In genomic region chr10:97456034-97456685, GRCh38 we compare ENCODE assay signal across 22 cellular contexts. TPM values are rescaled to one million over a fixed set of nuclear protein-coding genes. Genes with fewer than 3 reads are reported as not detected.
DNase-seq lines count a peak whose midpoint lies in the region; ATAC-seq and TF ChIP-seq lines count a peak whose summit lies in the region.
"Had no signal": no experiment of that assay in that cellular context is flagged by ENCODE, and none has a peak within 500 bp of the region (broad histone marks: within the 10 kb centered on the region; RNA-seq: fewer than 3 reads in every experiment).

No MANE protein-coding gene starts in this region.

- H3K27me3 ChIP-seq in RWPE2 (ENCODE audit: insufficient read depth, poor library complexity, severe bottlenecking) (no peaks in the 10 kb centered on the region), smooth muscle cell (ENCODE audit: low read depth) (no peaks in the 10 kb centered on the region)
- H3K27me3 ChIP-seq: breast epithelium, Peyer's patch had no signal

- no peaks in the 10 kb centered on the region for H3K9me3 Mint-ChIP-seq in activated naive CD4-positive, alpha-beta T cell treated with anti-CD3 and anti-CD28 coated beads, Interleukin-2, amount 50 U/mL, for 72 hours
- no peaks in the 10 kb centered on the region for H3K9me3 Mint-ChIP-seq in effector memory CD8-positive, alpha-beta T cell
- H3K9me3 Mint-ChIP-seq: activated T-cell treated with anti-CD3 and anti-CD28 coated beads, Interleukin-2, amount 50 U/mL, for 4 hours; natural killer cell treated with Interleukin-12 subunit alpha and Interleukin-12 subunit beta and Interleukin-15 and Interleukin-18, amount 100 ng/mL, for 72 hours had no signal

- no peak overlapping the region for H3K4me3 Mint-ChIP-seq in effector memory CD8-positive, alpha-beta T cell
- H3K4me3 Mint-ChIP-seq: activated T-cell treated with anti-CD3 and anti-CD28 coated beads, Interleukin-2, amount 50 U/mL, for 4 hours; natural killer cell treated with Interleukin-12 subunit alpha and Interleukin-12 subunit beta and Interleukin-15 and Interleukin-18, amount 100 ng/mL, for 72 hours had no signal

- H3K4me1 ChIP-seq in RWPE2 (ENCODE audit: insufficient read depth, poor library complexity, severe bottlenecking), result peaks cover 10% of the 10 kb centered on the region
- no peaks in the 10 kb centered on the region for H3K4me1 ChIP-seq in smooth muscle cell (ENCODE audit: low read depth)
- H3K4me1 ChIP-seq: breast epithelium, Peyer's patch had no signal

- no peaks in the 10 kb centered on the region for H3K27me3 Mint-ChIP-seq in effector memory CD8-positive, alpha-beta T cell
- H3K27me3 Mint-ChIP-seq: natural killer cell treated with Interleukin-12 subunit alpha and Interleukin-12 subunit beta and Interleukin-15 and Interleukin-18, amount 100 ng/mL, for 72 hours had no signal

- H4K20me1 ChIP-seq in smooth muscle cell (ENCODE audit: low read depth), result peaks cover 49% of the 10 kb centered on the region

- peak overlapping the region; percentile 55 for H3K27ac ChIP-seq in RWPE2 (ENCODE audit: poor library complexity, severe bottlenecking)
- H3K27ac ChIP-seq in smooth muscle cell (ENCODE audit: low read depth), result peak overlapping the region; percentile 19
- H3K27ac ChIP-seq: KMS-11, Peyer's patch, SK-N-MC, WERI-Rb-1 had no signal

- H3K36me3 ChIP-seq in RWPE2 (ENCODE audit: low read depth), result peaks cover 96% of the 10 kb centered on the region
- H3K36me3 ChIP-seq in smooth muscle cell (ENCODE audit: low read depth), result peaks cover 5% of the 10 kb centered on the region

- ATAC-seq in activated naive CD4-positive, alpha-beta T cell treated with anti-CD3 and anti-CD28 coated beads, Interleukin-2, amount 50 U/mL, for 72 hours, result no peak
- no peak for ATAC-seq in RWPE2 (ENCODE audit: low read depth)
- ATAC-seq in effector memory CD8-positive, alpha-beta T cell (replicated peaks), result no peak
- ATAC-seq in HG03159 (IDR thresholded peaks at IDR 0.05; ENCODE audit: unreplicated experiment), result no peak
- ATAC-seq: activated T-cell treated with anti-CD3 and anti-CD28 coated beads, Interleukin-2, amount 50 U/mL, for 4 hours; left cardiac atrium; natural killer cell treated with Interleukin-12 subunit alpha and Interleukin-12 subunit beta and Interleukin-15 and Interleukin-18, amount 100 ng/mL, for 72 hours had no signal

- no peak overlapping the region for H3K4me2 ChIP-seq in smooth muscle cell
- H3K4me2 ChIP-seq: KMS-11 had no signal

- H3K27ac Mint-ChIP-seq in activated naive CD4-positive, alpha-beta T cell treated with anti-CD3 and anti-CD28 coated beads, Interleukin-2, amount 50 U/mL, for 72 hours, result peak overlapping the region; percentile 60 to 89
- peak overlapping the region; percentile 0 to 55 for H3K27ac Mint-ChIP-seq in effector memory CD8-positive, alpha-beta T cell

- 84% methylated on average over 5 of the region's 5 CpGs for WGBS in smooth muscle cell (ENCODE audit: low lambda C conversion rate)

- no peak overlapping the region for H3K4me3 ChIP-seq in RWPE2 (ENCODE audit: severe bottlenecking)
- H3K4me3 ChIP-seq in smooth muscle cell, result no peak overlapping the region
- H3K4me3 ChIP-seq: breast epithelium, Peyer's patch, SK-N-MC had no signal

- no peak for DNase-seq in activated naive CD4-positive, alpha-beta T cell treated with anti-CD3 and anti-CD28 coated beads, Interleukin-2, amount 50 U/mL, for 72 hours (ENCODE audit: low spot score in 2 of 2)
- DNase-seq in activated naive CD4-positive, alpha-beta T cell treated with anti-CD3 and anti-CD28 coated beads, Interleukin-2, amount 50 U/mL, for 16 hours, result no peak
- DNase-seq in RWPE2 (ENCODE audit: low spot score) (no peak), smooth muscle cell (lab: John Stamatoyannopoulos, UW; ENCODE audit: unreplicated experiment) (no peak), GM10266 (ENCODE audit: extremely low spot score) (no peak), DMS153 (lab: John Stamatoyannopoulos, UW) (no peak)
- no peak for DNase-seq in effector memory CD8-positive, alpha-beta T cell
- DNase-seq: activated CD4-positive, alpha-beta T cell treated with anti-CD3 and anti-CD28 coated beads, Interleukin-2, amount 50 U/mL, for 4 hours; activated T-cell treated with anti-CD3 and anti-CD28 coated beads, Interleukin-2, amount 50 U/mL, for 4 hours; GDM1; head of caudate nucleus; left cardiac atrium; NCI-H146; NCI-H510A treated with DMSO at 0.1 percent for 48 hours; Peyer's patch; stimulated activated CD4-positive, alpha-beta T cell treated with anti-CD3 and anti-CD28 coated beads, Interleukin-1b, Interleukin-23, amount 100 ng/mL, for 48 hours; WERI-Rb-1 had no signal

- no peak overlapping the region for H3K9ac ChIP-seq in smooth muscle cell (ENCODE audit: low read depth)
- H3K9ac ChIP-seq: KMS-11 had no signal

- H2AFZ ChIP-seq in smooth muscle cell (ENCODE audit: low read depth), result no peak overlapping the region

- H3K79me2 ChIP-seq in smooth muscle cell (ENCODE audit: low read depth), result peaks cover 9% of the 10 kb centered on the region

- peaks cover 22 to 43% of the 10 kb centered on the region in 2 donors for H3K36me3 Mint-ChIP-seq in activated naive CD4-positive, alpha-beta T cell treated with anti-CD3 and anti-CD28 coated beads, Interleukin-2, amount 50 U/mL, for 72 hours
- H3K36me3 Mint-ChIP-seq in effector memory CD8-positive, alpha-beta T cell (ENCODE audit: insufficient read depth), result peaks cover 41% of the 10 kb centered on the region

- H3K9me3 ChIP-seq in RWPE2 (ENCODE audit: severe bottlenecking) (no peaks in the 10 kb centered on the region), smooth muscle cell (replicated peaks; ENCODE audit: low read depth) (no peaks in the 10 kb centered on the region)
- H3K9me3 ChIP-seq: breast epithelium, Peyer's patch had no signal

- peaks cover 27% of the 10 kb centered on the region for H3F3A ChIP-seq in smooth muscle cell (ENCODE audit: low read depth)

- peaks cover 0 to 7% of the 10 kb centered on the region in 2 donors for H3K4me1 Mint-ChIP-seq in effector memory CD8-positive, alpha-beta T cell (ENCODE audit: low read depth in 2 of 2)

- TF ChIP-seq CTCF in RWPE2 (IDR thresholded peaks at IDR 0.05; ENCODE audit: poor library complexity, severe bottlenecking), result no peak
- TF ChIP-seq CTCF in smooth muscle cell (IDR thresholded peaks at IDR 0.05; ENCODE audit: borderline replicate concordance, insufficient read depth, poor library complexity, severe bottlenecking), result no peak
- TF ChIP-seq CTCF in GM10266 (IDR thresholded peaks at IDR 0.05; ENCODE audit: control insufficient read depth, insufficient read depth, low read depth, missing control alignments), result no peak

RNA-seq across cellular contexts. Expression of gene ZDHHC16, which starts 10.2 kb away (rescaled TPM):
- 10 to 100 TPM; 25.4 to 45.0 TPM for total RNA-seq in activated naive CD4-positive, alpha-beta T cell treated with anti-CD3 and anti-CD28 coated beads, Interleukin-2, amount 50 U/mL, for 72 hours
- 48.5 and 50.3 TPM in 2 replicates for total RNA-seq in smooth muscle cell
- polyA plus RNA-seq in smooth muscle cell, result 73.3 and 81.1 TPM in 2 replicates

RNA-seq across cellular contexts. Expression of gene EXOSC1, which starts 10.4 kb away (rescaled TPM):
- 10 to 100 TPM; 41.3 to 58.0 TPM for total RNA-seq in activated naive CD4-positive, alpha-beta T cell treated with anti-CD3 and anti-CD28 coated beads, Interleukin-2, amount 50 U/mL, for 72 hours
- total RNA-seq in smooth muscle cell, result 44.9 and 48.7 TPM in 2 replicates
- polyA plus RNA-seq in smooth muscle cell, result 61.5 and 97.5 TPM in 2 replicates

RNA-seq across cellular contexts. Expression of gene PGAM1, which starts 30.2 kb away (rescaled TPM):
- total RNA-seq in activated naive CD4-positive, alpha-beta T cell treated with anti-CD3 and anti-CD28 coated beads, Interleukin-2, amount 50 U/mL, for 72 hours, result 1,000 to 10,000 TPM in 1 of 2 donors, 100 to 1,000 TPM in 1; 610 to 1,410 TPM
- total RNA-seq in smooth muscle cell, result 725 and 787 TPM in 2 replicates
- 921 and 957 TPM in 2 replicates for polyA plus RNA-seq in smooth muscle cell

RNA-seq across cellular contexts. Expression of gene MMS19, which starts 42.1 kb away (rescaled TPM):
- 100 to 1,000 TPM in 1 of 2 donors, 10 to 100 TPM in 1; 74.2 to 125 TPM for total RNA-seq in activated naive CD4-positive, alpha-beta T cell treated with anti-CD3 and anti-CD28 coated beads, Interleukin-2, amount 50 U/mL, for 72 hours
- 97.9 and 125 TPM in 2 replicates for total RNA-seq in smooth muscle cell
- polyA plus RNA-seq in smooth muscle cell, result 76.8 and 81.4 TPM in 2 replicates

RNA-seq across cellular contexts. Expression of gene UBTD1, which starts 42.6 kb away (rescaled TPM):
- 1 to 10 TPM; 1.9 to 3.5 TPM for total RNA-seq in activated naive CD4-positive, alpha-beta T cell treated with anti-CD3 and anti-CD28 coated beads, Interleukin-2, amount 50 U/mL, for 72 hours
- 26.5 and 27.1 TPM in 2 replicates for total RNA-seq in smooth muscle cell
- 59.9 and 61.5 TPM in 2 replicates for polyA plus RNA-seq in smooth muscle cell
